8 cellular contexts compared by ENCODE assay signal in the genomic region with DNA sequence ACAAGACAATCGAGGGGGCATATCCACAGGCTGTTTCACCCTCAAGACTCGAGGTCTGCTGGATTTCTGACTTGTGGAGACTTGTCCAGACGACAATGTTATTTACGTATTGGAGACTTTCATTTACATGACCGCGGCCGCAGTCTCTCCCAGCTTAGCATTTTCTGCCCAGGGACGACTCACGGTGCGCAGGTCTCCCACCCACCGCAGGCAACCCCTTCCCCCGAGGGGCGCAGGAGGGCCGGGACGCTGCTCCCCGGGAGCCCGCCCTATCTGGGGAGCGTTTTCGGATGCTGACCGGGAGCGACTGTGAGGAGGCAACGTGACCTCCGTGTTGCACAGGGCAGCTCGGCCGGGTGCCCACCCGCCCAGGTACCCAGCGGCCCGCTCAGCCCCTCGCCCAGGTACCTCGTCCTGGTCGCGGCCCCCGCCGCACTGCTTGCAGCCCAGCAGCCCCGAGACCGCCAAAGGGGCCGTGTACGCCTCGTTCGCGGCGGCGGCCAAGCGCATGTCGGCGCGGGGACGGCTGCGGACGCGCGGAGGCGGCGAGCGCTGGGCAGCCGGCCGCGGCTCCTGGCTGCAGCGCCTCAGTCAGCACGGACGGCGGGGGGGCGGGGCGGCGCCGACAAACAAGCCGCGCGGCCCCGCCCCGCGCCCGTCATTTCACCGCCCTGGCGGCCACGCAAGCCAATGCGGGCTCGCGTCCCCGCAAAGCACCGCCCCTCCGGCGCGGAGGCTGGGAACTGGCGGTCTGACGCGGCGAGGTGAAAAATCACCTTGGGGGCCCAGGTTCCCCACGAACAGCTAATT.
A peak's percentile ranks its signal among the peaks of the same experiment; 100 is the strongest.
DNase-seq lines count a peak whose midpoint lies in the region; TF ChIP-seq lines count a peak whose summit lies in the region.

No MANE protein-coding gene starts in this region.

- H3K36me3 ChIP-seq in HAP-1 (replicated peaks) (no peaks in the 10 kb centered on the region), MM.1S (replicated peaks; ENCODE audit: insufficient read depth, low read length) (no peaks in the 10 kb centered on the region)

- H3K4me2 ChIP-seq in MM.1S (ENCODE audit: low read depth, low read length): peak overlapping the region; percentile 93

- H3K9me3 ChIP-seq in HAP-1: no peaks in the 10 kb centered on the region
- H3K9me3 ChIP-seq in MM.1S (replicated peaks; ENCODE audit: insufficient read depth, low read length): no peaks in the 10 kb centered on the region

- peak overlapping the region; percentile 80 for H3K9ac ChIP-seq in MM.1S (ENCODE audit: low read length)

- H3F3A ChIP-seq in MM.1S (ENCODE audit: insufficient read depth, low read length): peaks cover 13% of the 10 kb centered on the region; the same call in 1 of the 2 replicates

- H3K9me2 ChIP-seq in MM.1S (replicated peaks; ENCODE audit: insufficient read depth, low read length): no peaks in the 10 kb centered on the region

- no peaks in the 10 kb centered on the region; the same call in 1 of the 2 replicates for H4K20me1 ChIP-seq in MM.1S (ENCODE audit: insufficient read depth, low read length)

- DNase-seq in EL: peak; percentile 88
- peak; percentile 88 to 95 for DNase-seq in HAP-1 (ENCODE audit: low spot score in 2 of 2)
- peak; percentile 90 for DNase-seq in MM.1S
- DNase-seq in SK-N-DZ (ENCODE audit: low spot score): peak; percentile 77
- peak; percentile 95 for DNase-seq in activated naive CD4-positive, alpha-beta T cell treated with anti-CD3 and anti-CD28 coated beads, Interleukin-2, amount 50 U/mL, for 16 hours
- DNase-seq in globus pallidus (ENCODE audit: low spot score): peak; percentile 92
- peak in 55 of 56 donors; percentile 38 to 96 (median 84) for DNase-seq in nucleus accumbens (lab: John Stamatoyannopoulos, UW)
- DNase-seq in superior temporal gyrus (ENCODE audit: extremely low spot score): peak; percentile 90

- TF ChIP-seq CTCF in MM.1S (IDR thresholded peaks at IDR 0.05; ENCODE audit: low read length): no peak

- H2AFZ ChIP-seq in MM.1S (ENCODE audit: low read length): peak overlapping the region; percentile 14

- peaks cover 27% of the 10 kb centered on the region for H3K4me1 ChIP-seq in HAP-1
- peaks cover 16% of the 10 kb centered on the region for H3K4me1 ChIP-seq in MM.1S (ENCODE audit: low read length)

- H3K27ac ChIP-seq in MM.1S (ENCODE audit: low read length): peak overlapping the region; percentile 75

- peaks cover 84% of the 10 kb centered on the region for H3K79me2 ChIP-seq in MM.1S (ENCODE audit: low read length)

- H3K4me3 ChIP-seq in HAP-1 (peak overlapping the region; percentile 65), MM.1S (ENCODE audit: low read length) (peak overlapping the region; percentile 76)

- in situ Hi-C loops in HAP-1 (cut with MboI; ENCODE audit: low sequenced_read_pairs): no loop called here

- H3K27me3 ChIP-seq in HAP-1 (ENCODE audit: low read depth) (no peaks in the 10 kb centered on the region), MM.1S (replicated peaks; ENCODE audit: insufficient read depth, low read length) (no peaks in the 10 kb centered on the region)

Comparison
In these comparisons a context has a peak if more than half of its experiments do, and no peak if none do; other contexts are left out.
1. Peak in every context shown above with its lines: DNase-seq, H3K4me3 ChIP-seq and H3K27ac ChIP-seq.